ENCODE assay signal across 1 cellular context in genomic region chr12:122423258-122424165, GRCh38.
TF ChIP-seq lines count a peak whose summit lies in the region.

No MANE protein-coding gene starts in this region.

TF ChIP-seq in HepG2, 621 proteins besides CTCF, POLR2A, EP300 and RAD21 (continued from another document and continues in another):
- peak; percentile 46; the same call in 1 of the 2 replicates for TF ChIP-seq MED1 (CRISPR knock-in tag; IDR thresholded peaks at IDR 0.05)
- TF ChIP-seq E2F2 (CRISPR knock-in tag; IDR thresholded peaks at IDR 0.05; ENCODE audit: borderline replicate concordance), result no peak
- no peak for TF ChIP-seq ZNF772 (CRISPR knock-in tag; IDR thresholded peaks at IDR 0.05)
- no peak for TF ChIP-seq ZFP37 (CRISPR knock-in tag; IDR thresholded peaks at IDR 0.05; ENCODE audit: borderline replicate concordance)
- TF ChIP-seq ZNF747 (CRISPR knock-in tag; IDR thresholded peaks at IDR 0.05; ENCODE audit: borderline replicate concordance), result no peak
- peak; percentile 32; the same call in 1 of the 2 replicates for TF ChIP-seq ZNF350 (CRISPR knock-in tag; IDR thresholded peaks at IDR 0.05; ENCODE audit: borderline replicate concordance, low read depth)
- no peak for TF ChIP-seq ZC3H4 (CRISPR knock-in tag; IDR thresholded peaks at IDR 0.05; ENCODE audit: borderline replicate concordance)
- TF ChIP-seq ZNF781 (CRISPR knock-in tag; IDR thresholded peaks at IDR 0.05; ENCODE audit: borderline replicate concordance, not compliant biosample characterization), result no peak
- no peak for TF ChIP-seq PHF5A (CRISPR knock-in tag; IDR thresholded peaks at IDR 0.05; ENCODE audit: low read depth, unreplicated experiment)
- TF ChIP-seq ATF1 (CRISPR knock-in tag; IDR thresholded peaks at IDR 0.05), result no peak
- no peak for TF ChIP-seq ZNF362 (CRISPR knock-in tag; IDR thresholded peaks at IDR 0.05; ENCODE audit: borderline replicate concordance)
- TF ChIP-seq, protein P1, sequence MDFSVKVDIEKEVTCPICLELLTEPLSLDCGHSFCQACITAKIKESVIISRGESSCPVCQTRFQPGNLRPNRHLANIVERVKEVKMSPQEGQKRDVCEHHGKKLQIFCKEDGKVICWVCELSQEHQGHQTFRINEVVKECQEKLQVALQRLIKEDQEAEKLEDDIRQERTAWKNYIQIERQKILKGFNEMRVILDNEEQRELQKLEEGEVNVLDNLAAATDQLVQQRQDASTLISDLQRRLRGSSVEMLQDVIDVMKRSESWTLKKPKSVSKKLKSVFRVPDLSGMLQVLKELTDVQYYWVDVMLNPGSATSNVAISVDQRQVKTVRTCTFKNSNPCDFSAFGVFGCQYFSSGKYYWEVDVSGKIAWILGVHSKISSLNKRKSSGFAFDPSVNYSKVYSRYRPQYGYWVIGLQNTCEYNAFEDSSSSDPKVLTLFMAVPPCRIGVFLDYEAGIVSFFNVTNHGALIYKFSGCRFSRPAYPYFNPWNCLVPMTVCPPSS (IDR thresholded peaks at IDR 0.05), result no peak
- TF ChIP-seq ZBTB38 (CRISPR knock-in tag; IDR thresholded peaks at IDR 0.05), result 0 out of 2 replicates have a peak, but pooled peaks have one; percentile 23
- TF ChIP-seq, protein P2, sequence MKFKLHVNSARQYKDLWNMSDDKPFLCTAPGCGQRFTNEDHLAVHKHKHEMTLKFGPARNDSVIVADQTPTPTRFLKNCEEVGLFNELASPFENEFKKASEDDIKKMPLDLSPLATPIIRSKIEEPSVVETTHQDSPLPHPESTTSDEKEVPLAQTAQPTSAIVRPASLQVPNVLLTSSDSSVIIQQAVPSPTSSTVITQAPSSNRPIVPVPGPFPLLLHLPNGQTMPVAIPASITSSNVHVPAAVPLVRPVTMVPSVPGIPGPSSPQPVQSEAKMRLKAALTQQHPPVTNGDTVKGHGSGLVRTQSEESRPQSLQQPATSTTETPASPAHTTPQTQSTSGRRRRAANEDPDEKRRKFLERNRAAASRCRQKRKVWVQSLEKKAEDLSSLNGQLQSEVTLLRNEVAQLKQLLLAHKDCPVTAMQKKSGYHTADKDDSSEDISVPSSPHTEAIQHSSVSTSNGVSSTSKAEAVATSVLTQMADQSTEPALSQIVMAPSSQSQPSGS (CRISPR knock-in tag; IDR thresholded peaks at IDR 0.05), result 0 out of 2 replicates have a peak, but pooled peaks have one; percentile 11
- peak; percentile 29; the same call in 1 of the 2 replicates for TF ChIP-seq SIN3A (IDR thresholded peaks at IDR 0.05; ENCODE audit: borderline replicate concordance, low read depth, low read length)
- TF ChIP-seq, protein P3, sequence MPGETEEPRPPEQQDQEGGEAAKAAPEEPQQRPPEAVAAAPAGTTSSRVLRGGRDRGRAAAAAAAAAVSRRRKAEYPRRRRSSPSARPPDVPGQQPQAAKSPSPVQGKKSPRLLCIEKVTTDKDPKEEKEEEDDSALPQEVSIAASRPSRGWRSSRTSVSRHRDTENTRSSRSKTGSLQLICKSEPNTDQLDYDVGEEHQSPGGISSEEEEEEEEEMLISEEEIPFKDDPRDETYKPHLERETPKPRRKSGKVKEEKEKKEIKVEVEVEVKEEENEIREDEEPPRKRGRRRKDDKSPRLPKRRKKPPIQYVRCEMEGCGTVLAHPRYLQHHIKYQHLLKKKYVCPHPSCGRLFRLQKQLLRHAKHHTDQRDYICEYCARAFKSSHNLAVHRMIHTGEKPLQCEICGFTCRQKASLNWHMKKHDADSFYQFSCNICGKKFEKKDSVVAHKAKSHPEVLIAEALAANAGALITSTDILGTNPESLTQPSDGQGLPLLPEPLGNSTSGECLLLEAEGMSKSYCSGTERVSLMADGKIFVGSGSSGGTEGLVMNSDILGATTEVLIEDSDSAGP (CRISPR knock-in tag; IDR thresholded peaks at IDR 0.05; ENCODE audit: borderline replicate concordance), result no peak; the same call in 1 of the 2 replicates
- TF ChIP-seq ZNF597 (CRISPR knock-in tag; IDR thresholded peaks at IDR 0.05), result no peak
- TF ChIP-seq ZNF782 (CRISPR knock-in tag; IDR thresholded peaks at IDR 0.05; ENCODE audit: borderline replicate concordance), result no peak
- TF ChIP-seq NR2F2 (IDR thresholded peaks at IDR 0.05; ENCODE audit: borderline replicate concordance, low read depth), result no peak
- peak in 1 of 2 experiments; percentile 18; a peak in 1 of 4 replicates for TF ChIP-seq HMGXB4 (CRISPR knock-in tag; IDR thresholded peaks at IDR 0.05; ENCODE audit: borderline replicate concordance in 1 of 2, low read depth in 1 of 2)
- TF ChIP-seq, protein P4, sequence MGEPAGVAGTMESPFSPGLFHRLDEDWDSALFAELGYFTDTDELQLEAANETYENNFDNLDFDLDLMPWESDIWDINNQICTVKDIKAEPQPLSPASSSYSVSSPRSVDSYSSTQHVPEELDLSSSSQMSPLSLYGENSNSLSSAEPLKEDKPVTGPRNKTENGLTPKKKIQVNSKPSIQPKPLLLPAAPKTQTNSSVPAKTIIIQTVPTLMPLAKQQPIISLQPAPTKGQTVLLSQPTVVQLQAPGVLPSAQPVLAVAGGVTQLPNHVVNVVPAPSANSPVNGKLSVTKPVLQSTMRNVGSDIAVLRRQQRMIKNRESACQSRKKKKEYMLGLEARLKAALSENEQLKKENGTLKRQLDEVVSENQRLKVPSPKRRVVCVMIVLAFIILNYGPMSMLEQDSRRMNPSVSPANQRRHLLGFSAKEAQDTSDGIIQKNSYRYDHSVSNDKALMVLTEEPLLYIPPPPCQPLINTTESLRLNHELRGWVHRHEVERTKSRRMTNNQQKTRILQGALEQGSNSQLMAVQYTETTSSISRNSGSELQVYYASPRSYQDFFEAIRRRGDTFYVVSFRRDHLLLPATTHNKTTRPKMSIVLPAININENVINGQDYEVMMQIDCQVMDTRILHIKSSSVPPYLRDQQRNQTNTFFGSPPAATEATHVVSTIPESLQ (CRISPR knock-in tag; conservative IDR thresholded peaks at IDR 0.05), result no peak
- no peak for TF ChIP-seq TBL1XR1 (IDR thresholded peaks at IDR 0.05; ENCODE audit: borderline replicate concordance, low read length, partially characterized antibody)
- TF ChIP-seq TFDP1 (CRISPR knock-in tag; IDR thresholded peaks at IDR 0.05; ENCODE audit: borderline replicate concordance), result peak; percentile 6; the same call in 1 of the 2 replicates
- peak in 1 of 2 experiments; percentile 59; a peak in 2 of 4 replicates for TF ChIP-seq NR2F1 (CRISPR knock-in tag; IDR thresholded peaks at IDR 0.05)
- TF ChIP-seq MTF1 (CRISPR knock-in tag; IDR thresholded peaks at IDR 0.05), result no peak
- TF ChIP-seq PLRG1 (conservative IDR thresholded peaks at IDR 0.05), result no peak
- TF ChIP-seq TAF1 (CRISPR knock-in tag; IDR thresholded peaks at IDR 0.05), result peak; percentile 13; the same call in 1 of the 2 replicates
- peak; percentile 30; the same call in 1 of the 2 replicates for TF ChIP-seq ZGPAT (CRISPR knock-in tag; IDR thresholded peaks at IDR 0.05)
- TF ChIP-seq ELF3 (CRISPR knock-in tag; IDR thresholded peaks at IDR 0.05), result peak; percentile 34; the same call in 1 of the 2 replicates
- no peak for TF ChIP-seq PREB (CRISPR knock-in tag; IDR thresholded peaks at IDR 0.05)
- no peak for TF ChIP-seq YY1 (IDR thresholded peaks at IDR 0.05; ENCODE audit: insufficient read depth, insufficient replicate concordance, low read depth, low read length)
- no peak for TF ChIP-seq ZMYM4 (CRISPR knock-in tag; IDR thresholded peaks at IDR 0.05)
- TF ChIP-seq ZNF761 (CRISPR knock-in tag; conservative IDR thresholded peaks at IDR 0.05), result 0 out of 2 replicates have a peak, but pooled peaks have one; percentile 45
- TF ChIP-seq ZBTB10 (CRISPR knock-in tag; IDR thresholded peaks at IDR 0.05; ENCODE audit: borderline replicate concordance), result 0 out of 2 replicates have a peak, but pooled peaks have one; percentile 10
- no peak for TF ChIP-seq FOXA1 (IDR thresholded peaks at IDR 0.05)
- peak; percentile 5; the same call in 1 of the 2 replicates for TF ChIP-seq FOXA1 (CRISPR knock-in tag; IDR thresholded peaks at IDR 0.05)
- no peak for TF ChIP-seq KDM1A (CRISPR knock-in tag; IDR thresholded peaks at IDR 0.05)
